Comparison of ENCODE assay signal across 23 cellular contexts in genomic region chr11:47453365-47453764, GRCh38. TPM values are rescaled to one million over a fixed set of nuclear protein-coding genes. Genes with fewer than 3 reads are reported as not detected.
"Had no signal": no experiment of that assay in that cellular context is flagged by ENCODE, and none has a peak within 500 bp of the region (broad histone marks: within the 10 kb centered on the region; RNA-seq: fewer than 3 reads in every experiment).

No MANE protein-coding gene starts in this region.

- H3K9me3 ChIP-seq: heart right ventricle, left ventricle myocardium inferior, right atrium auricular region, thoracic aorta had no signal

- H3K4me1 Mint-ChIP-seq: activated T-helper 17 cell treated with anti-CD3 and anti-CD28 coated beads, Interleukin-2, amount 50 U/mL, for 72 hours had no signal

- H3K36me3 Mint-ChIP-seq: activated CD4-positive, alpha-beta memory T cell treated with anti-CD3 and anti-CD28 coated beads for 36 hours; natural killer cell had no signal

- H3K4me3 ChIP-seq: heart right ventricle, left ventricle myocardium inferior, lung, right atrium auricular region, thoracic aorta had no signal

- DNase-seq: activated CD4-positive, alpha-beta memory T cell treated with anti-CD3 and anti-CD28 coated beads for 36 hours; activated CD4-positive, alpha-beta T cell treated with anti-CD3 and anti-CD28 coated beads for 48 hours; activated gamma-delta T cell treated with Interleukin-2 at 50 U/mL for 16 hours; activated naive CD4-positive, alpha-beta T cell treated with anti-CD3 and anti-CD28 coated beads, Interleukin-2, amount 50 U/mL, for 16 hours; activated T-cell treated with anti-CD3 and anti-CD28 coated beads, Interleukin-2, amount 50 U/mL, for 4 hours; foreskin keratinocyte; heart right ventricle; islet precursor cell; left ventricle myocardium inferior; mesendoderm; natural killer cell; stimulated activated naive CD4-positive, alpha-beta T cell treated with Interleukin-2 at 50 U/mL for 16 hours; T-helper 9 cell; trophoblast cell had no signal

- H3K4me3 Mint-ChIP-seq: activated CD4-positive, alpha-beta memory T cell treated with anti-CD3 and anti-CD28 coated beads for 36 hours; activated T-cell treated with anti-CD3 and anti-CD28 coated beads, Interleukin-2, amount 50 U/mL, for 4 hours; activated T-helper 17 cell treated with anti-CD3 and anti-CD28 coated beads, Interleukin-2, amount 50 U/mL, for 72 hours; natural killer cell had no signal

- FAIRE-seq: endothelial cell of umbilical vein, TTC549, urothelium cell line had no signal

- H3K36me3 ChIP-seq: heart right ventricle, left ventricle myocardium inferior, right atrium auricular region, thoracic aorta had no signal

- H3K4me1 ChIP-seq: foreskin keratinocyte, left ventricle myocardium inferior, right atrium auricular region had no signal

- H3K27me3 ChIP-seq: foreskin keratinocyte, heart right ventricle, right atrium auricular region had no signal

- H3K27ac Mint-ChIP-seq: activated CD4-positive, alpha-beta memory T cell treated with anti-CD3 and anti-CD28 coated beads for 36 hours; natural killer cell had no signal

- H3K9me3 Mint-ChIP-seq: activated CD4-positive, alpha-beta memory T cell treated with anti-CD3 and anti-CD28 coated beads for 36 hours; activated T-cell treated with anti-CD3 and anti-CD28 coated beads, Interleukin-2, amount 50 U/mL, for 4 hours; activated T-helper 17 cell treated with anti-CD3 and anti-CD28 coated beads, Interleukin-2, amount 50 U/mL, for 72 hours; natural killer cell had no signal

- H3K27ac ChIP-seq: foreskin keratinocyte, heart right ventricle, left ventricle myocardium inferior, right atrium auricular region, thoracic aorta, VCaP had no signal

- H3K27me3 Mint-ChIP-seq: activated CD4-positive, alpha-beta memory T cell treated with anti-CD3 and anti-CD28 coated beads for 36 hours; activated T-helper 17 cell treated with anti-CD3 and anti-CD28 coated beads, Interleukin-2, amount 50 U/mL, for 72 hours had no signal

RNA-seq across cellular contexts. Expression of gene RAPSN, which starts 4.4 kb away (rescaled TPM):
- total RNA-seq: glomerular endothelial cell, right atrium auricular region had no signal
